Comparison of ENCODE assay signal across 10 cellular contexts in genomic region chr6:108837236-108837971, GRCh38. TPM values are rescaled to one million over a fixed set of nuclear protein-coding genes. Genes with fewer than 3 reads are reported as not detected.
A peak's percentile ranks its signal among the peaks of the same experiment; 100 is the strongest.
DNase-seq lines count a peak whose midpoint lies in the region; ATAC-seq and TF ChIP-seq lines count a peak whose summit lies in the region.
"Had no signal": no experiment of that assay in that cellular context is flagged by ENCODE, and none has a peak within 500 bp of the region (broad histone marks: within the 10 kb centered on the region; RNA-seq: fewer than 3 reads in every experiment).

No MANE protein-coding gene starts in this region.

- H3K9me3 ChIP-seq in naive thymus-derived CD4-positive, alpha-beta T cell (ENCODE audit: control insufficient read depth in 2 of 3, low read length in 3 of 3) = no peaks in the 10 kb centered on the region

- H3K4me3 Mint-ChIP-seq in activated naive CD8-positive, alpha-beta T cell treated with anti-CD3 and anti-CD28 coated beads, Interleukin-2, amount 50 U/mL, for 24 hours = no peak overlapping the region
- peak overlapping the region in 7 of 10 donors; percentile 1 to 54 (median 20) for H3K4me3 Mint-ChIP-seq in naive thymus-derived CD4-positive, alpha-beta T cell

- DNase-seq in GDM1 (lab: John Stamatoyannopoulos, UW) = peak; percentile 31
- DNase-seq in NB4 (ENCODE audit: low read depth) = peak; percentile 87
- DNase-seq in activated naive CD8-positive, alpha-beta T cell treated with anti-CD3 and anti-CD28 coated beads, Interleukin-2, amount 50 U/mL, for 24 hours = no peak
- no peak for DNase-seq in naive thymus-derived CD4-positive, alpha-beta T cell
- DNase-seq in amygdala (lab: John Stamatoyannopoulos, UW) = no peak
- DNase-seq in left cardiac atrium = no peak
- no peak for DNase-seq in occipital lobe (lab: John Stamatoyannopoulos, UW)
- no peak for DNase-seq in NCI-H526 treated with DMSO at 0.1 percent for 48 hours (lab: John Stamatoyannopoulos, UW)
- DNase-seq: activated gamma-delta T cell, NCI-H2171 had no signal

- no peaks in the 10 kb centered on the region for H3K27me3 ChIP-seq in naive thymus-derived CD4-positive, alpha-beta T cell (ENCODE audit: control insufficient read depth in 2 of 2, insufficient read depth in 2 of 2, low read length in 2 of 2)

- intact Hi-C loops in naive thymus-derived CD4-positive, alpha-beta T cell (cut with micrococcal nuclease) = loop anchor here in 1 of 2 donors (2.0 to 5.0 kb wide), 3 partner anchors 35 to 170 kb away; no protein-coding TSS in a partner anchor
- intact Hi-C loops in left cardiac atrium (cut with DNase I) = loop anchor here (5.0 to 10.0 kb wide), 4 partner anchors 53 to 295 kb away; no protein-coding TSS in a partner anchor

- no peak for TF ChIP-seq POLR2A in NB4 (IDR thresholded peaks at IDR 0.05; ENCODE audit: extremely low read depth, insufficient read length)

- no peaks in the 10 kb centered on the region for H3K36me3 Mint-ChIP-seq in activated naive CD8-positive, alpha-beta T cell treated with anti-CD3 and anti-CD28 coated beads, Interleukin-2, amount 50 U/mL, for 24 hours (ENCODE audit: low read depth)
- H3K36me3 Mint-ChIP-seq in naive thymus-derived CD4-positive, alpha-beta T cell = no peaks in the 10 kb centered on the region

- no peak overlapping the region for H3K27ac ChIP-seq in naive thymus-derived CD4-positive, alpha-beta T cell (ENCODE audit: low read depth, low read length)

- H3K27me3 Mint-ChIP-seq in activated naive CD8-positive, alpha-beta T cell treated with anti-CD3 and anti-CD28 coated beads, Interleukin-2, amount 50 U/mL, for 24 hours = peaks cover 3% of the 10 kb centered on the region
- H3K27me3 Mint-ChIP-seq in naive thymus-derived CD4-positive, alpha-beta T cell = peaks cover 0 to 45% (median 0%) of the 10 kb centered on the region in 5 donors

- H3K9me3 Mint-ChIP-seq in activated naive CD8-positive, alpha-beta T cell treated with anti-CD3 and anti-CD28 coated beads, Interleukin-2, amount 50 U/mL, for 24 hours = no peaks in the 10 kb centered on the region
- H3K9me3 Mint-ChIP-seq in naive thymus-derived CD4-positive, alpha-beta T cell = no peaks in the 10 kb centered on the region

- peak; percentile 65 for ATAC-seq in activated naive CD8-positive, alpha-beta T cell treated with anti-CD3 and anti-CD28 coated beads, Interleukin-2, amount 50 U/mL, for 24 hours
- ATAC-seq in naive thymus-derived CD4-positive, alpha-beta T cell = peak; percentile 41
- ATAC-seq in left cardiac atrium = no peak

- CTCF ChIA-PET in naive thymus-derived CD4-positive, alpha-beta T cell (lab: Charles Lee) = interaction anchor here (1.0 to 3.8 kb wide), 3 partner anchors 8 to 296 kb away, joined by 3 to 39 read pairs (median 26); no protein-coding TSS in a partner anchor

- peaks cover 9 to 18% of the 10 kb centered on the region in 2 donors for H3K4me1 ChIP-seq in naive thymus-derived CD4-positive, alpha-beta T cell (ENCODE audit: control insufficient read depth in 2 of 2, insufficient read depth in 2 of 2, low read length in 2 of 2)

- H3K36me3 ChIP-seq in naive thymus-derived CD4-positive, alpha-beta T cell (ENCODE audit: control insufficient read depth in 2 of 3, insufficient read depth in 3 of 3, low read length in 3 of 3) = no peaks in the 10 kb centered on the region

- TF ChIP-seq CTCF in NB4 (IDR thresholded peaks at IDR 0.05; ENCODE audit: low read depth, low read length) = no peak

- POLR2A ChIA-PET in naive thymus-derived CD4-positive, alpha-beta T cell (lab: Charles Lee) = interaction anchor here (0.7 to 1.3 kb wide), 2 partner anchors 214 to 237 kb away, joined by 3 to 4 read pairs; no protein-coding TSS in a partner anchor

- no peak overlapping the region for H3K4me3 ChIP-seq in NB4 (ENCODE audit: low read depth, low read length)
- no peak overlapping the region for H3K4me3 ChIP-seq in naive thymus-derived CD4-positive, alpha-beta T cell (ENCODE audit: low read length)

- peak overlapping the region; percentile 12 for H3K27ac Mint-ChIP-seq in activated naive CD8-positive, alpha-beta T cell treated with anti-CD3 and anti-CD28 coated beads, Interleukin-2, amount 50 U/mL, for 24 hours
- H3K27ac Mint-ChIP-seq in naive thymus-derived CD4-positive, alpha-beta T cell = peak overlapping the region in 7 of 9 donors; percentile 10 to 70 (median 35)

- peaks cover 26% of the 10 kb centered on the region for H3K4me1 Mint-ChIP-seq in activated naive CD8-positive, alpha-beta T cell treated with anti-CD3 and anti-CD28 coated beads, Interleukin-2, amount 50 U/mL, for 24 hours
- peaks cover 14 to 30% (median 22%) of the 10 kb centered on the region in 7 donors for H3K4me1 Mint-ChIP-seq in naive thymus-derived CD4-positive, alpha-beta T cell

RNA-seq across cellular contexts. Expression of gene ARMC2, which starts 10.8 kb away (rescaled TPM):
- 10 to 100 TPM in 2 of 5 experiments, 1 to 10 TPM in 3; 6.2 to 12.7 (median 7.9) TPM for total RNA-seq in naive thymus-derived CD4-positive, alpha-beta T cell
- 1 to 10 TPM; 3.6 to 5.4 TPM for polyA plus RNA-seq in naive thymus-derived CD4-positive, alpha-beta T cell
- total RNA-seq in left cardiac atrium (1 to 10 TPM; 8.0 to 9.2 TPM), occipital lobe (15.3 TPM)

Comparison
In these comparisons a context has a peak if more than half of its experiments do, and no peak if none do; other contexts are left out.
1. DNase-seq: peak in GDM1 (single experiment) and NB4 (single experiment); none in activated naive CD8-positive, alpha-beta T cell treated with anti-CD3 and anti-CD28 coated beads, Interleukin-2, amount 50 U/mL, for 24 hours (single experiment), naive thymus-derived CD4-positive, alpha-beta T cell (0 of 9), amygdala (0 of 56), left cardiac atrium (single experiment), occipital lobe (single experiment) and NCI-H526 treated with DMSO at 0.1 percent for 48 hours (single experiment).
2. ATAC-seq: peak in activated naive CD8-positive, alpha-beta T cell treated with anti-CD3 and anti-CD28 coated beads, Interleukin-2, amount 50 U/mL, for 24 hours (single experiment) and naive thymus-derived CD4-positive, alpha-beta T cell (single experiment); none in left cardiac atrium (0 of 2).